28 cellular contexts compared by ENCODE assay signal in the genomic region with DNA sequence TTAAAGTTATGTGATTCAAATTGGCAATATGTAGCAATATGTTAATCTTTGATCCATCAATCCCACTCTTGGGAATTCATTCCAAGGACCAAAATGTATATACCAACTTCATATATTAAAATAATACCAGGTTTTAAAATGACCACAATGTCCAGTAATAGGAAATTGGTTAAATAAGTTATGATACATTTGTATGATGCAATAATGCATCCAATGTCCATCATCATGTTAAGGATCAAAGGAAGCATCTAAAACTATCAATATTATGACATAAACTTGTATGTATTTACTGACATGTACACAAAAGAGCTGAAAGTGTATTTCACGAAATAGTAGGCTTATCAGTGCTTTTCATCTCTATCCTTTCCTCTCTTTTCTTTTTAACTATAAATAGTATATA.
"Had no signal": no experiment of that assay in that cellular context is flagged by ENCODE, and none has a peak within 500 bp of the region (broad histone marks: within the 10 kb centered on the region; RNA-seq: fewer than 3 reads in every experiment).

No MANE protein-coding gene starts in this region.

- ATAC-seq: effector memory CD8-positive, alpha-beta T cell; esophagus mucosa; foreskin keratinocyte; gastrocnemius medialis; gastroesophageal sphincter; heart left ventricle; heart right ventricle had no signal

- DNase-seq: colonic mucosa; cortex of kidney; dermis blood vessel endothelial cell; dorsolateral prefrontal cortex; effector CD4-positive, alpha-beta T cell; effector CD8-positive, alpha-beta T cell; effector memory CD4-positive, alpha-beta T cell; effector memory CD8-positive, alpha-beta T cell; endodermal cell; erythroblast; esophagus squamous epithelium; foreskin fibroblast; foreskin keratinocyte; foreskin melanocyte; gastrocnemius medialis; glutamatergic neuron; head of caudate nucleus; heart left ventricle; heart right ventricle had no signal

- H3K36me3 ChIP-seq: colonic mucosa, esophagus muscularis mucosa, esophagus squamous epithelium, gastrocnemius medialis, gastroesophageal sphincter, heart left ventricle, heart right ventricle had no signal

- H3K4me1 ChIP-seq: colonic mucosa, esophagus muscularis mucosa, esophagus squamous epithelium, foreskin keratinocyte, gastroesophageal sphincter, heart left ventricle, heart right ventricle had no signal

- H3K9me3 ChIP-seq: colonic mucosa, esophagus muscularis mucosa, esophagus squamous epithelium, gastrocnemius medialis, gastroesophageal sphincter, heart right ventricle had no signal

- H3K27ac ChIP-seq: colonic mucosa, coronary artery, dorsolateral prefrontal cortex, epithelial cell of prostate, esophagus muscularis mucosa, esophagus squamous epithelium, foreskin keratinocyte, gastrocnemius medialis, gastroesophageal sphincter, heart left ventricle, heart right ventricle had no signal

- H3K27me3 ChIP-seq: colonic mucosa, esophagus muscularis mucosa, esophagus squamous epithelium, foreskin keratinocyte, gastrocnemius medialis, gastroesophageal sphincter, heart left ventricle, heart right ventricle had no signal

- H3K4me3 ChIP-seq: colonic mucosa, coronary artery, dorsolateral prefrontal cortex, esophagus muscularis mucosa, esophagus squamous epithelium, gastrocnemius medialis, gastroesophageal sphincter, heart left ventricle, heart right ventricle had no signal

- FAIRE-seq: colon, endometrium, endothelial cell of umbilical vein, frontal cortex had no signal
